In the genomic region with DNA sequence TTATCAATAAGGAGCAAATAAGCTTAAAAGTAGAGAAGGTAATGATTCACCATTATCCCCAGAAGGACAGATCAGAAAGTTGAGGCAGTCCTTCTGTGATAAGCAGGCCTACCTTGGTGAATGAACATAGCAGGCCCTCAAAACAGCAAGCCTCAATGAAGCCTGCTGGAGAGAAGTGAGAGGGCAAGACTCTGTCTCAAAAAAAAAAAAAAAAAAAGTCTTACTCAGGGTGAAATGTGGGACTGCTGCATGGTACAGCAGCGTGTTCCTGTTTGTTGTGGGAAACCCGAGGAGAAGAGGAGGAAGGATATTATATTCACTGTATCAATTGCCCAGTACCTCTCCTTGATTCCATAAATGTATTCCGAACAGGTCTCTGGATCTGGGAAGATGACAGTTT, we compare ENCODE assay signal across 25 cellular contexts.
"Had no signal": no experiment of that assay in that cellular context is flagged by ENCODE, and none has a peak within 500 bp of the region (broad histone marks: within the 10 kb centered on the region; RNA-seq: fewer than 3 reads in every experiment).

No MANE protein-coding gene starts in this region.

- H3K9me3 ChIP-seq: heart left ventricle, right atrium auricular region, sigmoid colon, suprapubic skin, transverse colon, upper lobe of right lung, uterus had no signal

- H3K27me3 Mint-ChIP-seq: memory B cell had no signal

- H3K27ac Mint-ChIP-seq: effector memory CD8-positive, alpha-beta T cell; memory B cell; natural killer cell; progenitor cell of endocrine pancreas; stimulated activated naive CD8-positive, alpha-beta T cell treated with anti-CD3 and anti-CD28 coated beads, Interleukin-15, amount 100 ng/mL, for 72 hours had no signal

- H3K4me1 Mint-ChIP-seq: memory B cell; natural killer cell; neural crest cell; stimulated activated naive CD8-positive, alpha-beta T cell treated with anti-CD3 and anti-CD28 coated beads, Interleukin-15, amount 100 ng/mL, for 72 hours had no signal

- ATAC-seq: effector memory CD8-positive, alpha-beta T cell; heart left ventricle; left lobe of liver; natural killer cell; stimulated activated naive CD8-positive, alpha-beta T cell treated with anti-CD3 and anti-CD28 coated beads, Interleukin-15, amount 100 ng/mL, for 72 hours; upper lobe of right lung had no signal

- H3K27ac ChIP-seq: coronary artery, heart left ventricle, hepatocyte, parathyroid adenoma, right atrium auricular region, sigmoid colon, skin epidermis, suprapubic skin, transverse colon, upper lobe of right lung, uterus had no signal

- H3K4me3 Mint-ChIP-seq: effector memory CD8-positive, alpha-beta T cell; memory B cell; natural killer cell; neural crest cell; stimulated activated naive CD8-positive, alpha-beta T cell treated with anti-CD3 and anti-CD28 coated beads, Interleukin-15, amount 100 ng/mL, for 72 hours had no signal

- H3K9me3 Mint-ChIP-seq: effector memory CD8-positive, alpha-beta T cell; memory B cell; natural killer cell; stimulated activated naive CD8-positive, alpha-beta T cell treated with anti-CD3 and anti-CD28 coated beads, Interleukin-15, amount 100 ng/mL, for 72 hours had no signal

- H3K79me2 ChIP-seq: hepatocyte, parathyroid adenoma had no signal

- DNase-seq: effector memory CD8-positive, alpha-beta T cell; heart left ventricle; kidney; natural killer cell; sigmoid colon; stimulated activated CD4-positive, alpha-beta T cell treated with anti-CD3 and anti-CD28 coated beads, Interleukin-15, amount 100 ng/mL, for 24 hours; stimulated activated CD4-positive, alpha-beta T cell treated with anti-CD3 and anti-CD28 coated beads, Interleukin-2, amount 100 ng/mL, for 48 hours; stimulated activated CD8-positive, alpha-beta memory T cell treated with anti-CD3 and anti-CD28 coated beads, Interleukin-4, amount 100 ng/mL, for 48 hours; stimulated activated naive CD4-positive, alpha-beta T cell; stimulated activated naive CD8-positive, alpha-beta T cell treated with anti-CD3 and anti-CD28 coated beads, Interleukin-15, amount 100 ng/mL, for 72 hours; transverse colon; upper lobe of right lung; uterus had no signal

- H3K36me3 ChIP-seq: heart left ventricle, right atrium auricular region, sigmoid colon, suprapubic skin, transverse colon, upper lobe of right lung, uterus had no signal

- H3K9ac ChIP-seq: parathyroid adenoma had no signal

- H3K4me3 ChIP-seq: coronary artery, heart left ventricle, hepatocyte, lung, right atrium auricular region, sigmoid colon, skin epidermis, suprapubic skin, transverse colon, upper lobe of right lung, uterus had no signal

- H3K27me3 ChIP-seq: heart left ventricle, hepatocyte, right atrium auricular region, sigmoid colon, suprapubic skin, transverse colon, upper lobe of right lung, uterus had no signal

- FAIRE-seq: frontal cortex, kidney had no signal

- H2AFZ ChIP-seq: hepatocyte had no signal

- H3K4me1 ChIP-seq: heart left ventricle, parathyroid adenoma, right atrium auricular region, sigmoid colon, suprapubic skin, transverse colon, upper lobe of right lung, uterus had no signal

- H3K4me2 ChIP-seq: hepatocyte had no signal

- H3K36me3 Mint-ChIP-seq: memory B cell, natural killer cell had no signal
